Comparison of ENCODE assay signal across 1 cellular context in the genomic region with DNA sequence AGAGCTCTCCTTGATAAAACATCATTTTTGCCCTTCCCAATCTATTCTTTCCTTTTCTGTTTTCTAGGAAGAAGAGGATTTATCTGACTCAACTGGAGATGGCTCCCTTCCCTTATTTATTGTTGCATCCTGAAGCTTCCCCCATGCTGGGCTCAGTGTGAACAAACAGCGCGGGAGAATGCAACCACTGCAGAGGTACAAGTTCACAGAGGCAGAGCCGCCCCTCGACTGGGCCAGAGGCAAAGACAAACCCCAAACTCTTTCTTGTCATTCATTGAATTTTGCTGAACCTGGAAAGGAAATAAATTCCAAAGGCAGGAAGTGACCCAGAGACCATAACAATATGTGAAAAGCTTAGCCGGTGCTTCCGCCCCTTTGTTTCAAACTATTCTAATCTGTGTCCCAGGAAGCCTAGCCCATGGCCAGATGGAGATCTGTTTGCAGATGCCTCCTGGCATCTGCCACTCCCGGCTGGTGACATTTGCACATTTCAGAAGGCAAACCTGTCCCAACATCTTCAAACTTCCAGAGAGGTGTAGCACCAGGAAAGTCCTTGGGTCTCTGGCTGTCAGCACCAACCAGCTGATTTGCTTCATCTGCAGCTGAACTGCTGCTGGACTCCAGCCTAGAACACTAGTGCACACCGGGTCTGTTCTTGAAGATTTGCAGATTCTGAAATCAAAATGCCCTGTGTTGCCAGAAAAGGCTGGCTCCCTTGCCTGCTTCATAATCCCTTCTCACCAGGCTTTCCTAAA.
TF ChIP-seq lines count a peak whose summit lies in the region.

No MANE protein-coding gene starts in this region.

TF ChIP-seq in HepG2, 621 proteins besides CTCF, POLR2A, EP300 and RAD21 (continued from another document and continues in another):
- no peak for TF ChIP-seq DPF2 (CRISPR knock-in tag; IDR thresholded peaks at IDR 0.05; ENCODE audit: borderline replicate concordance, low read depth)
- no peak for TF ChIP-seq IKZF4 (CRISPR knock-in tag; IDR thresholded peaks at IDR 0.05; ENCODE audit: borderline replicate concordance, low read depth, not compliant biosample characterization)
- TF ChIP-seq, protein P1, sequence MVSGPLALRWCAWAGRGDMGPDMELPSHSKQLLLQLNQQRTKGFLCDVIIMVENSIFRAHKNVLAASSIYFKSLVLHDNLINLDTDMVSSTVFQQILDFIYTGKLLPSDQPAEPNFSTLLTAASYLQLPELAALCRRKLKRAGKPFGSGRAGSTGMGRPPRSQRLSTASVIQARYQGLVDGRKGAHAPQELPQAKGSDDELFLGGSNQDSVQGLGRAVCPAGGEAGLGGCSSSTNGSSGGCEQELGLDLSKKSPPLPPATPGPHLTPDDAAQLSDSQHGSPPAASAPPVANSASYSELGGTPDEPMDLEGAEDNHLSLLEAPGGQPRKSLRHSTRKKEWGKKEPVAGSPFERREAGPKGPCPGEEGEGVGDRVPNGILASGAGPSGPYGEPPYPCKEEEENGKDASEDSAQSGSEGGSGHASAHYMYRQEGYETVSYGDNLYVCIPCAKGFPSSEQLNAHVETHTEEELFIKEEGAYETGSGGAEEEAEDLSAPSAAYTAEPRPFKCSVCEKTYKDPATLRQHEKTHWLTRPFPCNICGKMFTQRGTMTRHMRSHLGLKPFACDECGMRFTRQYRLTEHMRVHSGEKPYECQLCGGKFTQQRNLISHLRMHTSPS (CRISPR knock-in tag; IDR thresholded peaks at IDR 0.05; ENCODE audit: low read depth), result peak; percentile 79
- peak; percentile 20; the same call in 1 of the 2 replicates for TF ChIP-seq IKZF5 (CRISPR knock-in tag; IDR thresholded peaks at IDR 0.05)
- TF ChIP-seq SP1 (IDR thresholded peaks at IDR 0.05), result no peak
- peak; percentile 31; the same call in 1 of the 2 replicates for TF ChIP-seq SP1 (CRISPR knock-in tag; IDR thresholded peaks at IDR 0.05)
- no peak for TF ChIP-seq DNMT1 (CRISPR knock-in tag; IDR thresholded peaks at IDR 0.05)
- TF ChIP-seq ZNF703 (CRISPR knock-in tag; IDR thresholded peaks at IDR 0.05; ENCODE audit: borderline replicate concordance), result no peak
- TF ChIP-seq ZNF713 (CRISPR knock-in tag; IDR thresholded peaks at IDR 0.05), result no peak
- TF ChIP-seq HOXA7 (CRISPR knock-in tag; IDR thresholded peaks at IDR 0.05), result no peak
- no peak for TF ChIP-seq CENPT (CRISPR knock-in tag; IDR thresholded peaks at IDR 0.05; ENCODE audit: low read depth)
- TF ChIP-seq RXRA (CRISPR knock-in tag; IDR thresholded peaks at IDR 0.05), result no peak; the same call in 1 of the 2 replicates
- TF ChIP-seq SP140L (CRISPR knock-in tag; IDR thresholded peaks at IDR 0.05; ENCODE audit: borderline replicate concordance), result 0 out of 2 replicates have a peak, but pooled peaks have one; percentile 22
- 0 out of 2 replicates have a peak, but pooled peaks have one; percentile 36 for TF ChIP-seq IRF2 (CRISPR knock-in tag; IDR thresholded peaks at IDR 0.05)
- no peak; the same call in 1 of the 2 replicates for TF ChIP-seq ZBTB7B (CRISPR knock-in tag; IDR thresholded peaks at IDR 0.05)
- no peak for TF ChIP-seq SRSF4 (IDR thresholded peaks at IDR 0.05; ENCODE audit: low read depth, low read length, poor library complexity, severe bottlenecking)
- TF ChIP-seq ZNF7 (CRISPR knock-in tag; IDR thresholded peaks at IDR 0.05), result no peak
- no peak for TF ChIP-seq ZNF749 (CRISPR knock-in tag; IDR thresholded peaks at IDR 0.05; ENCODE audit: borderline replicate concordance)
- peak; percentile 59; the same call in 1 of the 2 replicates for TF ChIP-seq HDAC2 (CRISPR knock-in tag; IDR thresholded peaks at IDR 0.05)
- TF ChIP-seq GTF2F1 (IDR thresholded peaks at IDR 0.05; ENCODE audit: low read length), result no peak
- peak; percentile 12; the same call in 1 of the 2 replicates for TF ChIP-seq PHF21A (CRISPR knock-in tag; IDR thresholded peaks at IDR 0.05)
- TF ChIP-seq SIN3A (IDR thresholded peaks at IDR 0.05; ENCODE audit: borderline replicate concordance, low read depth, low read length), result peak; percentile 66; the same call in 1 of the 2 replicates
- TF ChIP-seq RERE (CRISPR knock-in tag; IDR thresholded peaks at IDR 0.05; ENCODE audit: low read depth), result no peak
- TF ChIP-seq, protein P2, sequence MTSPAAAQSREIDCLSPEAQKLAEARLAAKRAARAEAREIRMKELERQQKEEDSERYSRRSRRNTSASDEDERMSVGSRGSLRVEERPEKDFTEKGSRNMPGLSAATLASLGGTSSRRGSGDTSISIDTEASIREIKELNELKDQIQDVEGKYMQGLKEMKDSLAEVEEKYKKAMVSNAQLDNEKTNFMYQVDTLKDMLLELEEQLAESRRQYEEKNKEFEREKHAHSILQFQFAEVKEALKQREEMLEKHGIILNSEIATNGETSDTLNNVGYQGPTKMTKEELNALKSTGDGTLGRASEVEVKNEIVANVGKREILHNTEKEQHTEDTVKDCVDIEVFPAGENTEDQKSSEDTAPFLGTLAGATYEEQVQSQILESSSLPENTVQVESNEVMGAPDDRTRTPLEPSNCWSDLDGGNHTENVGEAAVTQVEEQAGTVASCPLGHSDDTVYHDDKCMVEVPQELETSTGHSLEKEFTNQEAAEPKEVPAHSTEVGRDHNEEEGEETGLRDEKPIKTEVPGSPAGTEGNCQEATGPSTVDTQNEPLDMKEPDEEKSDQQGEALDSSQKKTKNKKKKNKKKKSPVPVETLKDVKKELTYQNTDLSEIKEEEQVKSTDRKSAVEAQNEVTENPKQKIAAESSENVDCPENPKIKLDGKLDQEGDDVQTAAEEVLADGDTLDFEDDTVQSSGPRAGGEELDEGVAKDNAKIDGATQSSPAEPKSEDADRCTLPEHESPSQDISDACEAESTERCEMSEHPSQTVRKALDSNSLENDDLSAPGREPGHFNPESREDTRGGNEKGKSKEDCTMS (CRISPR knock-in tag; conservative IDR thresholded peaks at IDR 0.05), result no peak
- TF ChIP-seq HMGXB3 (CRISPR knock-in tag; IDR thresholded peaks at IDR 0.05; ENCODE audit: borderline replicate concordance), result no peak
- TF ChIP-seq ZKSCAN5 (CRISPR knock-in tag; IDR thresholded peaks at IDR 0.05), result no peak
- TF ChIP-seq ZNF883 (CRISPR knock-in tag; IDR thresholded peaks at IDR 0.05; ENCODE audit: not compliant biosample characterization), result no peak
- TF ChIP-seq ZNF484 (CRISPR knock-in tag; IDR thresholded peaks at IDR 0.05; ENCODE audit: borderline replicate concordance, low read depth), result no peak
- 0 out of 2 replicates have a peak, but pooled peaks have one; percentile 36 for TF ChIP-seq TOE1 (CRISPR knock-in tag; IDR thresholded peaks at IDR 0.05)
- TF ChIP-seq ZMAT3 (CRISPR knock-in tag; conservative IDR thresholded peaks at IDR 0.05), result no peak
- TF ChIP-seq CHD2 (IDR thresholded peaks at IDR 0.05; ENCODE audit: low read depth, low read length), result no peak
- TF ChIP-seq CCAR2 (optimal IDR thresholded peaks at IDR 0.05; ENCODE audit: low read depth, low read length), result no peak
- peak; percentile 81; the same call in 1 of the 2 replicates for TF ChIP-seq ZNF136 (CRISPR knock-in tag; IDR thresholded peaks at IDR 0.05; ENCODE audit: low read depth)
- TF ChIP-seq, protein P3, sequence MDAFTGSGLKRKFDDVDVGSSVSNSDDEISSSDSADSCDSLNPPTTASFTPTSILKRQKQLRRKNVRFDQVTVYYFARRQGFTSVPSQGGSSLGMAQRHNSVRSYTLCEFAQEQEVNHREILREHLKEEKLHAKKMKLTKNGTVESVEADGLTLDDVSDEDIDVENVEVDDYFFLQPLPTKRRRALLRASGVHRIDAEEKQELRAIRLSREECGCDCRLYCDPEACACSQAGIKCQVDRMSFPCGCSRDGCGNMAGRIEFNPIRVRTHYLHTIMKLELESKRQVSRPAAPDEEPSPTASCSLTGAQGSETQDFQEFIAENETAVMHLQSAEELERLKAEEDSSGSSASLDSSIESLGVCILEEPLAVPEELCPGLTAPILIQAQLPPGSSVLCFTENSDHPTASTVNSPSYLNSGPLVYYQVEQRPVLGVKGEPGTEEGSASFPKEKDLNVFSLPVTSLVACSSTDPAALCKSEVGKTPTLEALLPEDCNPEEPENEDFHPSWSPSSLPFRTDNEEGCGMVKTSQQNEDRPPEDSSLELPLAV (CRISPR knock-in tag; conservative IDR thresholded peaks at IDR 0.05; ENCODE audit: low read depth), result no peak
- TF ChIP-seq SMAD3 (CRISPR knock-in tag; IDR thresholded peaks at IDR 0.05), result 0 out of 2 replicates have a peak, but pooled peaks have one; percentile 43
- TF ChIP-seq NR2F1 (CRISPR knock-in tag; IDR thresholded peaks at IDR 0.05), result no peak
- no peak for TF ChIP-seq GABPA (IDR thresholded peaks at IDR 0.05; ENCODE audit: low read depth, low read length)
- TF ChIP-seq GABPA (CRISPR knock-in tag; IDR thresholded peaks at IDR 0.05; ENCODE audit: low read depth), result peak; percentile 80
- peak; percentile 52 for TF ChIP-seq ZNF557 (CRISPR knock-in tag; IDR thresholded peaks at IDR 0.05)
- peak; percentile 45; the same call in 1 of the 2 replicates for TF ChIP-seq AKAP8 (CRISPR knock-in tag; IDR thresholded peaks at IDR 0.05)
- TF ChIP-seq ZNF562 (CRISPR knock-in tag; IDR thresholded peaks at IDR 0.05; ENCODE audit: borderline replicate concordance), result no peak
- TF ChIP-seq KDM1A (CRISPR knock-in tag; IDR thresholded peaks at IDR 0.05), result no peak
- TF ChIP-seq ZNF383 (CRISPR knock-in tag; IDR thresholded peaks at IDR 0.05; ENCODE audit: borderline replicate concordance), result no peak; the same call in 1 of the 2 replicates
- peak; percentile 65; the same call in 1 of the 2 replicates for TF ChIP-seq BRD4 (CRISPR knock-in tag; IDR thresholded peaks at IDR 0.05)
- TF ChIP-seq ZNF430 (CRISPR knock-in tag; IDR thresholded peaks at IDR 0.05), result no peak
- no peak for TF ChIP-seq ZFP82 (CRISPR knock-in tag; IDR thresholded peaks at IDR 0.05; ENCODE audit: borderline replicate concordance)
- no peak for TF ChIP-seq ZNF790 (CRISPR knock-in tag; IDR thresholded peaks at IDR 0.05; ENCODE audit: borderline replicate concordance)
- TF ChIP-seq ZNF30 (CRISPR knock-in tag; IDR thresholded peaks at IDR 0.05), result no peak
- peak; percentile 44; the same call in 1 of the 2 replicates for TF ChIP-seq SALL1 (CRISPR knock-in tag; IDR thresholded peaks at IDR 0.05)
